Comparison of ENCODE assay signal across 18 cellular contexts in the genomic region with DNA sequence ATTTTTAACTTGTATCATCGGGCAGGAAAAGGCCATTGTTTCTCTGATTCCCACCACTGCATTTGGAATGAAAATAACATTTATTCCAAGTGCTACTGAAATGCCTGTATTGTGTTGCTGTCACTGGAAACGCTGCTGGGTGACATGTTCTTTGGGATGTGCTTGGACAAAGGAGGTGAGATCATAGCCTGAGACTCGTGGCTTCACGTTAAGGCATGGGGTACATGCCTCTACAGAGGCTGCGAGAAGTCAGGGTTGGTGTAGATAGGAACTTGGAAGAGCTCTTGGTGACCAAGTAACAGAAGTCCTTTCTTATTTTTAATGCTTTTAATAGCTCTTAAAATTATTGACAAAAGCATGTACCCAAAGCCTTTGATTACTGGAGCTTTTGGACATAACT.
"Had no signal": no experiment of that assay in that cellular context is flagged by ENCODE, and none has a peak within 500 bp of the region (broad histone marks: within the 10 kb centered on the region; RNA-seq: fewer than 3 reads in every experiment).

No MANE protein-coding gene starts in this region.

- H3K27me3 ChIP-seq: body of pancreas, sigmoid colon, tibial artery had no signal

- H3K9me3 Mint-ChIP-seq: activated T-cell treated with anti-CD3 and anti-CD28 coated beads, Interleukin-2, amount 50 U/mL, for 72 hours had no signal

- H3K4me1 Mint-ChIP-seq: activated naive CD4-positive, alpha-beta T cell treated with anti-CD3 and anti-CD28 coated beads, Interleukin-2, amount 10 ng/mL, durations not matched to agents 7 days and 5 days had no signal

- H3K4me3 ChIP-seq: body of pancreas, mucosa of descending colon, sigmoid colon, tibial artery had no signal

- DNase-seq: activated CD4-positive, alpha-beta memory T cell treated with anti-CD3 and anti-CD28 coated beads, Interleukin-2, amount 10 ng/mL, durations not matched to agents 7 days and 5 days; activated CD4-positive, alpha-beta T cell treated with anti-CD3 and anti-CD28 coated beads for 48 hours; activated effector memory CD4-positive, alpha-beta T cell treated with Interleukin-2 at 50 U/mL for 16 hours; activated naive CD4-positive, alpha-beta T cell treated with anti-CD3 and anti-CD28 coated beads, Interleukin-2, amount 10 ng/mL, durations not matched to agents 7 days and 5 days; activated T-cell treated with anti-CD3 and anti-CD28 coated beads, Interleukin-2, amount 50 U/mL, for 72 hours; amygdala; body of pancreas; hypothalamus; left cardiac atrium; mesendoderm; mucosa of descending colon; nephron progenitor cell; retina; sigmoid colon; stimulated activated CD4-positive, alpha-beta T cell treated with anti-CD3 and anti-CD28 coated beads, Interleukin-4, amount 100 ng/mL, for 24 hours; stimulated activated naive CD4-positive, alpha-beta T cell treated with Interleukin-2 at 50 U/mL for 16 hours; tibial artery had no signal

- H3K27me3 Mint-ChIP-seq: progenitor cell of endocrine pancreas had no signal

- H3K36me3 Mint-ChIP-seq: activated naive CD4-positive, alpha-beta T cell treated with anti-CD3 and anti-CD28 coated beads, Interleukin-2, amount 10 ng/mL, durations not matched to agents 7 days and 5 days had no signal

- H3K4me1 ChIP-seq: sigmoid colon had no signal

- H3K36me3 ChIP-seq: sigmoid colon, tibial artery had no signal

- ATAC-seq: activated T-cell treated with anti-CD3 and anti-CD28 coated beads, Interleukin-2, amount 50 U/mL, for 72 hours; body of pancreas; left cardiac atrium; mucosa of descending colon had no signal

- H3K9me3 ChIP-seq: body of pancreas, mucosa of descending colon, sigmoid colon, tibial artery had no signal

- H3K27ac Mint-ChIP-seq: activated CD4-positive, alpha-beta memory T cell treated with anti-CD3 and anti-CD28 coated beads, Interleukin-2, amount 10 ng/mL, durations not matched to agents 7 days and 5 days; activated naive CD4-positive, alpha-beta T cell treated with anti-CD3 and anti-CD28 coated beads, Interleukin-2, amount 10 ng/mL, durations not matched to agents 7 days and 5 days; activated T-cell treated with anti-CD3 and anti-CD28 coated beads, Interleukin-2, amount 50 U/mL, for 72 hours; nephron progenitor cell; progenitor cell of endocrine pancreas had no signal

- H3K4me3 Mint-ChIP-seq: activated CD4-positive, alpha-beta memory T cell treated with anti-CD3 and anti-CD28 coated beads, Interleukin-2, amount 10 ng/mL, durations not matched to agents 7 days and 5 days; activated naive CD4-positive, alpha-beta T cell treated with anti-CD3 and anti-CD28 coated beads, Interleukin-2, amount 10 ng/mL, durations not matched to agents 7 days and 5 days; activated T-cell treated with anti-CD3 and anti-CD28 coated beads, Interleukin-2, amount 50 U/mL, for 72 hours; nephron progenitor cell had no signal

- H3K27ac ChIP-seq: body of pancreas, sigmoid colon, tibial artery had no signal
